Comparison of ENCODE assay signal across 29 cellular contexts in genomic region chr6:132968419-132968950, GRCh38.
"Had no signal": no experiment of that assay in that cellular context is flagged by ENCODE, and none has a peak within 500 bp of the region (broad histone marks: within the 10 kb centered on the region; RNA-seq: fewer than 3 reads in every experiment).

No MANE protein-coding gene starts in this region.

- H3K9me3 ChIP-seq: body of pancreas, breast epithelium, MG63 had no signal

- H2AFZ ChIP-seq: PC-9 had no signal

- H3K27me3 ChIP-seq: body of pancreas, breast epithelium, MG63 had no signal

- ATAC-seq: activated CD8-positive, alpha-beta T cell treated with anti-CD3 and anti-CD28 coated beads, Interleukin-2, amount 10 ng/mL, durations not matched to agents 7 days and 5 days; body of pancreas; Right ventricle myocardium inferior had no signal

- DNase-seq: activated CD4-positive, alpha-beta T cell treated with anti-CD3 and anti-CD28 coated beads, Interleukin-2, amount 10 ng/mL, durations not matched to agents 24 days and 14 days; activated CD4-positive, alpha-beta T cell treated with anti-CD3 and anti-CD28 coated beads, Interleukin-2, amount 50 U/mL, for 48 hours; activated CD8-positive, alpha-beta T cell treated with anti-CD3 and anti-CD28 coated beads, Interleukin-2, amount 10 ng/mL, durations not matched to agents 7 days and 5 days; activated gamma-delta T cell; activated naive CD4-positive, alpha-beta T cell treated with Interleukin-2 at 50 U/mL for 16 hours; activated naive CD8-positive, alpha-beta T cell treated with anti-CD3 and anti-CD28 coated beads, Interleukin-2, amount 10 ng/mL, durations not matched to agents 7 days and 5 days; activated T-cell treated with anti-CD3 and anti-CD28 coated beads, Interleukin-2, amount 50 U/mL, for 24 hours; amygdala; body of pancreas; NCI-H1048; NCI-H1105 treated with DMSO at 0.1 percent for 48 hours; NCI-H1436; NCI-H1694; NCI-H1930; NCI-H2081 treated with DMSO at 0.1 percent for 48 hours; NCI-H226; NCI-H446 treated with DMSO at 0.1 percent for 48 hours; NCI-H524; NCI-H69; NCI-H82; NK-92 treated with Interleukin-12 subunit alpha and Interleukin-12 subunit beta, amount 100 ng/mL, for 24 hours; PC-9; T1000 had no signal

- H3K4me3 ChIP-seq: body of pancreas, breast epithelium, MG63, PC-9 had no signal

- H3K27ac ChIP-seq: body of pancreas, breast epithelium, PC-9, RWPE1 had no signal

- H3K4me3 Mint-ChIP-seq: activated CD4-positive, alpha-beta T cell treated with anti-CD3 and anti-CD28 coated beads, Interleukin-2, amount 10 ng/mL, durations not matched to agents 24 days and 14 days; activated CD8-positive, alpha-beta T cell treated with anti-CD3 and anti-CD28 coated beads, Interleukin-2, amount 10 ng/mL, durations not matched to agents 7 days and 5 days; activated naive CD4-positive, alpha-beta T cell treated with anti-CD3 and anti-CD28 coated beads, Interleukin-2, amount 50 U/mL, for 24 hours; activated naive CD8-positive, alpha-beta T cell treated with anti-CD3 and anti-CD28 coated beads, Interleukin-2, amount 10 ng/mL, durations not matched to agents 7 days and 5 days; activated T-cell treated with anti-CD3 and anti-CD28 coated beads, Interleukin-2, amount 50 U/mL, for 24 hours had no signal

- H3K4me1 Mint-ChIP-seq: activated naive CD4-positive, alpha-beta T cell treated with anti-CD3 and anti-CD28 coated beads, Interleukin-2, amount 50 U/mL, for 24 hours had no signal

- H3K9me3 Mint-ChIP-seq: activated CD4-positive, alpha-beta T cell treated with anti-CD3 and anti-CD28 coated beads, Interleukin-2, amount 10 ng/mL, durations not matched to agents 24 days and 14 days; activated naive CD4-positive, alpha-beta T cell treated with anti-CD3 and anti-CD28 coated beads, Interleukin-2, amount 50 U/mL, for 24 hours; activated naive CD8-positive, alpha-beta T cell treated with anti-CD3 and anti-CD28 coated beads, Interleukin-2, amount 10 ng/mL, durations not matched to agents 7 days and 5 days; activated T-cell treated with anti-CD3 and anti-CD28 coated beads, Interleukin-2, amount 50 U/mL, for 24 hours; activated T-helper 2 cell treated with anti-CD3 and anti-CD28 coated beads, Interferon-gamma antibody, Interleukin-2, Interleukin-4, amounts not matched to agents 10 μg/mL and 5 μg/mL and 100 μg/mL, durations not matched to agents 14 hours and 24 hours and 36 hours had no signal

- H3K4me2 ChIP-seq: PC-9 had no signal

- H3K36me3 ChIP-seq: breast epithelium, MG63 had no signal

- H3K36me3 Mint-ChIP-seq: activated naive CD4-positive, alpha-beta T cell treated with anti-CD3 and anti-CD28 coated beads, Interleukin-2, amount 50 U/mL, for 24 hours; activated naive CD8-positive, alpha-beta T cell treated with anti-CD3 and anti-CD28 coated beads, Interleukin-2, amount 10 ng/mL, durations not matched to agents 7 days and 5 days had no signal

- H3K27ac Mint-ChIP-seq: activated CD4-positive, alpha-beta T cell treated with anti-CD3 and anti-CD28 coated beads, Interleukin-2, amount 10 ng/mL, durations not matched to agents 24 days and 14 days; activated CD8-positive, alpha-beta T cell treated with anti-CD3 and anti-CD28 coated beads, Interleukin-2, amount 10 ng/mL, durations not matched to agents 7 days and 5 days; activated naive CD4-positive, alpha-beta T cell treated with anti-CD3 and anti-CD28 coated beads, Interleukin-2, amount 50 U/mL, for 24 hours; activated naive CD8-positive, alpha-beta T cell treated with anti-CD3 and anti-CD28 coated beads, Interleukin-2, amount 10 ng/mL, durations not matched to agents 7 days and 5 days; activated T-cell treated with anti-CD3 and anti-CD28 coated beads, Interleukin-2, amount 50 U/mL, for 24 hours; activated T-helper 2 cell treated with anti-CD3 and anti-CD28 coated beads, Interferon-gamma antibody, Interleukin-2, Interleukin-4, amounts not matched to agents 10 μg/mL and 5 μg/mL and 100 μg/mL, durations not matched to agents 14 hours and 24 hours and 36 hours had no signal

- H3K4me1 ChIP-seq: breast epithelium had no signal
